Comparison of ENCODE assay signal across 1 cellular context in the genomic region with DNA sequence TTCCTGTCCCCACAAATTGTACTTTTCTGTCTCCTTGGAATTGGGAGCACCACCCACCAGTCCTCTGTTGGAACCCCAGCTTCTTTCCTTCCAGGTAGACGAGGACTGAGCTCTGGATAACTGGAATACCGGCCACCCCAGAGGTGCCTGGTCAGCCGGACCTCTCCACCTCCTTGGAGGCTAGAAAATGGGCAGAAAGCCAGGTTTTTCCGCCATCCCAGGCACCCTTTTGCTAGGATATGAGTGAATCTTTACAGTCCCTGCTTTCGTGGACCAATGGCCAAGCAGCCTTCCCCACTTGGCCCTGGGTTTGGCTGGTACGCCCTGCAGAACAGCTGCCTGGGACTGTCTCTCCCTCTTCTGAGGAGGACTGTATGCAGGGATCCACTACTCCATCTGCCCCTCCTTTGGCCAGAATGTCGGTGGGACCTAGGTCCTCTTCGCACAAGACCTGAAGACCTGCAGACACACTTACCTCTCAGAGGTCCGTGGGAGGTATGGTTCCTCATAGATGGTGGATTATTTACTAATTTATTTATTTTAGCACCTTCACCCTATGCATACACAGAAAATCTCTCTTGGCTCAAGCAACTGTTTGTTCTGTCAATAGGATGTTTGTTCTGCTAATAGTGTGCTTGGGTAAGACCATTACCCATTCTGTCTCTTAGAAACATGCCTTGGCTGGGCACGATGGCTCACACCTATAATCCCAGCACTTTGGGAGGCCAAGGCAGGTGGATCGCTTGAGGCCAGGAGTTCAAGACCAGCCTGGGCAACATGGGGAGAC.
A peak's percentile ranks its signal among the peaks of the same experiment; 100 is the strongest.
TF ChIP-seq lines count a peak whose summit lies in the region.

No MANE protein-coding gene starts in this region.

TF ChIP-seq in K562, 482 proteins besides CTCF, POLR2A, EP300 and RAD21:
- TF ChIP-seq TAF1 (IDR thresholded peaks at IDR 0.05; ENCODE audit: control insufficient read depth, extremely low read depth, insufficient read depth, low read length, severe bottlenecking) (no peak), NFIC (IDR thresholded peaks at IDR 0.05) (peak; percentile 64)
